ENCODE assay signal across 8 cellular contexts in the genomic region with DNA sequence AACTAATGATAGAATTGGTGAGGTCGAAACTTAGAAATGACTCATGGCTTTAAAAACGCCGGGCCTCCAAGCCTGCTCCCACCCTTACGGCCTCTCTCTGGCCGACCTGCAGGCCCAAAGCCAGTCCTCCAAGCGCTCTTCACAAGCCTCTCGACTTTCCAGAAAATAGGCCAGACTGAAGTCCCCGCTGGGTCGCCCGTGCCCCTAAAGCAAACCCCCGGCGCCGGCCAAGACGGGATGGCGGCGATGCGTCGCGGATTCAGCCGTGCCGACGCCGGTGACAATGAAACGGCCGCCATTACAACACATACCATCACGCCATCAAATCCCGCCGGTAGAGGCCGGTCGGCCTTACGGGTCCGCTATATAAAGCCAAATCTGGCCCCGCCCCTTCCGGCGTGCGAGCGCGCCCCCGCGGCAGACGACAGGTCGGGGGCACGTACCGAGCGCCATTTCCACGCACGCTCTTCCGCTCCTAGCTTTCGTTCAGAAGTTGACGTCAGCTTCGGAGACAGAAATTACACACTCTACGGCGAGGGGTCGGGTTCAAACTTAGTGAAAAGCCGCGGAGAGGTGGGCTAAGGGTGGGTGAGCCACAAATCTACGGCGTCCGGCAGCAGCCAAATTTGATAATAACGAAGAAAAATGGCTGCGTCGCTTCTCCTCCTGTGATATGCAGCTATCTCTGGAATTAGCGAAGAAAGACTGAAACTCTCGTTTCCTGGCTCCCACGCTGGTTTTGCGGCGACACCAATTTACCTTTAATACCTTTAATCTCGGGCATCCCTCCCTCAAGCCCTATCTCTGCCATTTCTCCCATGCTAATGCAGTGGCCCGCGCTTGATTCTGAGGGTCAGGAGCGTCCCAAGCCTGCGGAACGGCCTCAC. TPM values are rescaled to one million over a fixed set of nuclear protein-coding genes. Genes with fewer than 3 reads are reported as not detected.
DNase-seq lines count a peak whose midpoint lies in the region; ATAC-seq and TF ChIP-seq lines count a peak whose summit lies in the region.

A gene (minus strand): TSS at position 340 of the 887 bp plus-strand sequence. CDS start 26 bp downstream, at position 314.

- H2AFZ ChIP-seq in hepatocyte, result peak within 1 kb of the TSS; percentile 53

- TF ChIP-seq CTCF in hepatocyte (IDR thresholded peaks at IDR 0.05; ENCODE audit: poor library complexity), result peak; percentile 3

- H3K9me3 ChIP-seq in hepatocyte (ENCODE audit: low read depth), result no peaks in the 10 kb centered on the region

- peaks cover 43% of the 10 kb centered on the region for H4K20me1 ChIP-seq in hepatocyte (ENCODE audit: insufficient read depth, poor library complexity, severe bottlenecking)

- no peaks in the 10 kb centered on the region for H3K36me3 ChIP-seq in hepatocyte (replicated peaks; ENCODE audit: insufficient read depth, low read depth)

- H3K4me3 ChIP-seq in hepatocyte, result peak within 1 kb of the TSS; percentile 62

- H3K9me2 ChIP-seq in hepatocyte (replicated peaks; ENCODE audit: insufficient read depth), result no peaks in the 10 kb centered on the region

- peak; percentile 100 for TF ChIP-seq POLR2A in GM18505 (IDR thresholded peaks at IDR 0.05; ENCODE audit: borderline replicate concordance, extremely low read depth, insufficient read depth, insufficient read length)

- peaks cover 31% of the 10 kb centered on the region for H3K4me1 ChIP-seq in hepatocyte (ENCODE audit: insufficient read depth)

- peak; percentile 86 for ATAC-seq in GM18505 (IDR thresholded peaks at IDR 0.05; ENCODE audit: unreplicated experiment)
- peak; percentile 78 for ATAC-seq in HG02973 (IDR thresholded peaks at IDR 0.05; ENCODE audit: unreplicated experiment)

- H3K4me2 ChIP-seq in hepatocyte, result peak within 1 kb of the TSS; percentile 98

- peak within 1 kb of the TSS; percentile 98 for H3K27ac ChIP-seq in hepatocyte

- peaks cover 44% of the 10 kb centered on the region for H3K79me2 ChIP-seq in hepatocyte

- DNase-seq in NCI-H2029 treated with DMSO at 0.1 percent for 48 hours (lab: John Stamatoyannopoulos, UW), result peak; percentile 73
- DNase-seq in T1000 (lab: John Stamatoyannopoulos, UW), result peak; percentile 92
- DNase-seq in astrocyte of the hippocampus (ENCODE audit: low read depth, low spot score), result peak; percentile 99
- DNase-seq in hepatocyte (ENCODE audit: low spot score), result peak; percentile 98
- DNase-seq in retina, result peak; percentile 99
- no peak for DNase-seq in OCI-M2 (lab: John Stamatoyannopoulos, UW; ENCODE audit: unreplicated experiment)

- WGBS in hepatocyte (ENCODE audit: low lambda C conversion rate, missing lambda C conversion rate), result under 1% methylated on average over 73 of the region's 73 CpGs

- no peaks in the 10 kb centered on the region for H3K27me3 ChIP-seq in hepatocyte

RNA-seq across cellular contexts. Expression of the gene that starts here (rescaled TPM):
- 2,461 and 2,819 TPM in 2 replicates for total RNA-seq in hepatocyte
- 1,044 and 1,068 TPM in 2 replicates for polyA plus RNA-seq in hepatocyte
